ENCODE assay signal across 8 cellular contexts in the genomic region with DNA sequence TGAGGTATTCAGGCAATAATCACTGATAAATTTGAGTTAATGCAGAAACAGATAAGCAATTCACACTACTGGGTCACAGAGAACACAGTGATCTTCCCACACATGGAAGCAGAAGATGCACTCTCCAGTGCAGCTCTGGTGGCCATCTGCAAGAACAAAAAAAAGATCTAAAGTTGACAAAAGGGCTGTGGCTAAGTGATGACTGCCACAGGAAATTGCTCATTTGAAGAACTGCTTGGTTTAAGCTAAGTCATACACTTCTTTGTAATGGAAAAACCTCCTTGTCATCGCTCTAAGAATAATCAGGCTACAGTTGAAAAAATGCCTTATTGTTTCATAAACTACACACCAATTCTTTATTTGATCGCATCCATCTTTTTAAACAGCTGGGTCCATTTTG.
DNase-seq lines count a peak whose midpoint lies in the region; ATAC-seq, FAIRE-seq and TF ChIP-seq lines count a peak whose summit lies in the region.

No MANE protein-coding gene starts in this region.

- H3K4me1 ChIP-seq in heart right ventricle (peaks cover 0 to 26% (median 0%) of the 10 kb centered on the region in 9 donors), upper lobe of left lung (peaks cover 0 to 4% (median 0%) of the 10 kb centered on the region in 4 donors)

- H3K9me3 Mint-ChIP-seq in CD14-positive monocyte (peaks cover 0 to 6% (median 0%) of the 10 kb centered on the region in 7 donors), osteocyte (ENCODE audit: unreplicated experiment) (no peaks in the 10 kb centered on the region)
- peaks cover 7% of the 10 kb centered on the region for H3K9me3 Mint-ChIP-seq in activated CD4-positive, alpha-beta T cell treated with anti-CD3 and anti-CD28 coated beads, Interleukin-2, amount 10 ng/mL, durations not matched to agents 7 days and 5 days

- ATAC-seq in heart right ventricle (peak in 5 of 8 donors; percentile 42 to 78 (median 61)), upper lobe of left lung (ENCODE audit: low FRiP score in 2 of 2) (peak; percentile 53 to 81)

- TF ChIP-seq POLR2A in upper lobe of left lung (IDR thresholded peaks at IDR 0.05) = no peak

- TF ChIP-seq CTCF in CD14-positive monocyte (IDR thresholded peaks at IDR 0.05) = peak; percentile 20
- no peak for TF ChIP-seq CTCF in heart right ventricle (IDR thresholded peaks at IDR 0.05)
- no peak for TF ChIP-seq CTCF in upper lobe of left lung (IDR thresholded peaks at IDR 0.05)
- no peak for TF ChIP-seq CTCF in osteocyte (IDR thresholded peaks at IDR 0.05)

- FAIRE-seq in GM19239 (lab: Jason Lieb, UNC) = peak; percentile 99

- H3K36me3 ChIP-seq in heart right ventricle (no peaks in the 10 kb centered on the region), upper lobe of left lung (no peaks in the 10 kb centered on the region)

- H3K4me3 Mint-ChIP-seq in CD14-positive monocyte (peak overlapping the region; percentile 46 to 85), osteocyte (ENCODE audit: unreplicated experiment) (no peak overlapping the region)
- no peak overlapping the region for H3K4me3 Mint-ChIP-seq in activated CD4-positive, alpha-beta T cell treated with anti-CD3 and anti-CD28 coated beads, Interleukin-2, amount 10 ng/mL, durations not matched to agents 7 days and 5 days

- peak overlapping the region in 2 of 10 donors; percentile 8 to 72 for H3K27ac ChIP-seq in heart right ventricle
- H3K27ac ChIP-seq in upper lobe of left lung = no peak overlapping the region

- intact Hi-C loops in CD14-positive monocyte (cut with micrococcal nuclease) = loop anchor here in 1 of 2 donors (10.0 kb wide), 1 partner anchor 283 kb away; no protein-coding TSS in a partner anchor
- intact Hi-C loops in heart right ventricle (cut with DNase I) = no loop called here

- WGBS in heart right ventricle, 2 donors = 45 to 58% methylated on average over 2 of the region's 2 CpGs
- 43 to 62% methylated on average over 2 of the region's 2 CpGs for WGBS in upper lobe of left lung, 2 donors

- TF ChIP-seq EP300 in upper lobe of left lung (IDR thresholded peaks at IDR 0.05) = no peak

- H3K27ac Mint-ChIP-seq in CD14-positive monocyte (peak overlapping the region; percentile 92 to 100 (median 95)), osteocyte (ENCODE audit: unreplicated experiment) (no peak overlapping the region)
- peak overlapping the region; percentile 77 for H3K27ac Mint-ChIP-seq in activated CD4-positive, alpha-beta T cell treated with anti-CD3 and anti-CD28 coated beads, Interleukin-2, amount 10 ng/mL, durations not matched to agents 7 days and 5 days

- POLR2A ChIA-PET in activated CD4-positive, alpha-beta T cell treated with anti-CD3 and anti-CD28 coated beads, Interleukin-2, amount 10 ng/mL, durations not matched to agents 7 days and 5 days (lab: Charles Lee) = no interaction called here

- CTCF ChIA-PET in activated CD4-positive, alpha-beta T cell treated with anti-CD3 and anti-CD28 coated beads, Interleukin-2, amount 10 ng/mL, durations not matched to agents 7 days and 5 days (lab: Charles Lee) = interaction anchor here (0.9 to 2.7 kb wide), 6 partner anchors 8 to 182 kb away, joined by 3 to 10 read pairs (median 3); no protein-coding TSS in a partner anchor

- peaks cover 0 to 2% (median 0%) of the 10 kb centered on the region in 3 donors for H3K27me3 Mint-ChIP-seq in CD14-positive monocyte (ENCODE audit: low read depth in 3 of 3)
- no peaks in the 10 kb centered on the region for H3K27me3 Mint-ChIP-seq in activated CD4-positive, alpha-beta T cell treated with anti-CD3 and anti-CD28 coated beads, Interleukin-2, amount 10 ng/mL, durations not matched to agents 7 days and 5 days
- H3K27me3 Mint-ChIP-seq in osteocyte (ENCODE audit: unreplicated experiment) = no peaks in the 10 kb centered on the region

- DNase-seq in CD14-positive monocyte (ENCODE audit: low spot score) (peak; percentile 65), GM19239 (ENCODE audit: insufficient read length, low spot score) (no peak), HPDE6-E6E7 (ENCODE audit: extremely low spot score) (peak; percentile 12), heart right ventricle (no peak), upper lobe of left lung (no peak), osteocyte (ENCODE audit: extremely low spot score, unreplicated experiment) (no peak)
- DNase-seq in activated CD4-positive, alpha-beta T cell treated with anti-CD3 and anti-CD28 coated beads, Interleukin-2, amount 10 ng/mL, durations not matched to agents 7 days and 5 days = peak; percentile 62
- no peak for DNase-seq in effector CD8-positive, alpha-beta T cell (lab: John Stamatoyannopoulos, UW)

- H3K4me3 ChIP-seq in heart right ventricle = no peak overlapping the region
- no peak overlapping the region for H3K4me3 ChIP-seq in upper lobe of left lung

- H3K9me3 ChIP-seq in heart right ventricle (no peaks in the 10 kb centered on the region), upper lobe of left lung (no peaks in the 10 kb centered on the region)

- H3K4me1 Mint-ChIP-seq in CD14-positive monocyte (peaks cover 44% of the 10 kb centered on the region), osteocyte (ENCODE audit: unreplicated experiment) (peaks cover 15% of the 10 kb centered on the region)
- peaks cover 38% of the 10 kb centered on the region for H3K4me1 Mint-ChIP-seq in activated CD4-positive, alpha-beta T cell treated with anti-CD3 and anti-CD28 coated beads, Interleukin-2, amount 10 ng/mL, durations not matched to agents 7 days and 5 days

- peaks cover 4 to 10% of the 10 kb centered on the region in 2 donors for H3K36me3 Mint-ChIP-seq in CD14-positive monocyte
- peaks cover 3% of the 10 kb centered on the region for H3K36me3 Mint-ChIP-seq in activated CD4-positive, alpha-beta T cell treated with anti-CD3 and anti-CD28 coated beads, Interleukin-2, amount 10 ng/mL, durations not matched to agents 7 days and 5 days (ENCODE audit: low read depth)
- no peaks in the 10 kb centered on the region for H3K36me3 Mint-ChIP-seq in osteocyte (ENCODE audit: unreplicated experiment)

- H3K27me3 ChIP-seq in heart right ventricle = no peaks in the 10 kb centered on the region
- H3K27me3 ChIP-seq in upper lobe of left lung = no peaks in the 10 kb centered on the region

Comparison
In these comparisons a context has a peak if more than half of its experiments do, and no peak if none do; other contexts are left out.
1. DNase-seq: peak in CD14-positive monocyte (single experiment), HPDE6-E6E7 (single experiment) and activated CD4-positive, alpha-beta T cell treated with anti-CD3 and anti-CD28 coated beads, Interleukin-2, amount 10 ng/mL, durations not matched to agents 7 days and 5 days (single experiment); none in GM19239 (single experiment), heart right ventricle (0 of 2), upper lobe of left lung (0 of 2), effector CD8-positive, alpha-beta T cell (single experiment) and osteocyte (single experiment).
2. H3K4me3 Mint-ChIP-seq: peak in CD14-positive monocyte (2 of 2); none in activated CD4-positive, alpha-beta T cell treated with anti-CD3 and anti-CD28 coated beads, Interleukin-2, amount 10 ng/mL, durations not matched to agents 7 days and 5 days (single experiment) and osteocyte (single experiment).